In genomic region chr1:98294127-98294526, GRCh38 we compare ENCODE assay signal across 25 cellular contexts.
"Had no signal": no experiment of that assay in that cellular context is flagged by ENCODE, and none has a peak within 500 bp of the region (broad histone marks: within the 10 kb centered on the region; RNA-seq: fewer than 3 reads in every experiment).

No MANE protein-coding gene starts in this region.

- H3K27me3 ChIP-seq: hepatocyte, neural progenitor cell, neutrophil, sigmoid colon, spleen, tibial nerve, vagina had no signal

- FAIRE-seq: small intestine had no signal

- DNase-seq: islet precursor cell; kidney glomerular epithelial cell; left cardiac atrium; lower lobe of right lung; mammary epithelial cell; mesenchymal stem cell; natural killer cell; nephron progenitor cell; occipital lobe; retina; right cardiac atrium; sigmoid colon; small intestine; spleen; stimulated activated CD4-positive, alpha-beta T cell treated with anti-CD3 and anti-CD28 coated beads, Interleukin-4, amount 100 ng/mL, for 24 hours; stimulated activated naive CD4-positive, alpha-beta T cell; stimulated activated naive CD8-positive, alpha-beta T cell treated with anti-CD3 and anti-CD28 coated beads, Interleukin-15, amount 100 ng/mL, for 72 hours; substantia nigra had no signal

- H3K36me3 ChIP-seq: lower lobe of right lung, neural progenitor cell, neutrophil, sigmoid colon, spleen, tibial nerve, vagina had no signal

- ATAC-seq: left cardiac atrium; left lobe of liver; lower lobe of right lung; natural killer cell; right cardiac atrium; stimulated activated effector memory CD8-positive, alpha-beta T cell treated with anti-CD3 and anti-CD28 coated beads, Interleukin-12 subunit alpha, Interleukin-12 subunit beta, amount 100 ng/mL, for 72 hours; stimulated activated naive CD8-positive, alpha-beta T cell treated with anti-CD3 and anti-CD28 coated beads, Interleukin-15, amount 100 ng/mL, for 72 hours had no signal

- H3K9ac ChIP-seq: neural progenitor cell had no signal

- H2AFZ ChIP-seq: hepatocyte, neural progenitor cell had no signal

- H3K27ac ChIP-seq: hepatocyte, lower lobe of right lung, neural progenitor cell, neutrophil, sigmoid colon, spleen, tibial nerve, vagina had no signal

- H3K4me3 ChIP-seq: hepatocyte, lower lobe of right lung, neural progenitor cell, sigmoid colon, spleen, tibial nerve, vagina had no signal

- H3K9me3 ChIP-seq: lower lobe of right lung, neutrophil, sigmoid colon, spleen, tibial nerve, vagina had no signal

- H3K4me2 ChIP-seq: hepatocyte, neural progenitor cell had no signal

- H3K4me1 ChIP-seq: lower lobe of right lung, neural progenitor cell, sigmoid colon, spleen, tibial nerve, vagina had no signal
